11 cellular contexts compared by ENCODE assay signal in genomic region chr5:68171101-68171558, GRCh38. TPM values are rescaled to one million over a fixed set of nuclear protein-coding genes. Genes with fewer than 3 reads are reported as not detected.
A peak's percentile ranks its signal among the peaks of the same experiment; 100 is the strongest.
DNase-seq lines count a peak whose midpoint lies in the region; ATAC-seq and TF ChIP-seq lines count a peak whose summit lies in the region.
"Had no signal": no experiment of that assay in that cellular context is flagged by ENCODE, and none has a peak within 500 bp of the region (broad histone marks: within the 10 kb centered on the region; RNA-seq: fewer than 3 reads in every experiment).

No MANE protein-coding gene starts in this region.

- peak; percentile 34 for ATAC-seq in lung (ENCODE audit: insufficient read depth, low FRiP score)
- no peak for ATAC-seq in GM18868 (IDR thresholded peaks at IDR 0.05; ENCODE audit: unreplicated experiment)
- ATAC-seq in GM19035 (IDR thresholded peaks at IDR 0.05; ENCODE audit: unreplicated experiment), result no peak

- no peaks in the 10 kb centered on the region for H3K9me3 ChIP-seq in esophagus muscularis mucosa
- H3K9me3 ChIP-seq in lung (ENCODE audit: control insufficient read depth in 2 of 2, insufficient read depth in 1 of 2, low read length in 1 of 2), result no peaks in the 10 kb centered on the region
- H3K9me3 ChIP-seq in stomach, result no peaks in the 10 kb centered on the region

- H3K9me3 Mint-ChIP-seq in HFFc6, result no peaks in the 10 kb centered on the region
- H3K9me3 Mint-ChIP-seq: immature natural killer cell had no signal

- TF ChIP-seq CTCF in HFFc6 (IDR thresholded peaks at IDR 0.05), result no peak
- no peak for TF ChIP-seq CTCF in esophagus muscularis mucosa (IDR thresholded peaks at IDR 0.05)
- TF ChIP-seq CTCF in lung (IDR thresholded peaks at IDR 0.05; ENCODE audit: control extremely low read depth, extremely low read depth), result no peak
- no peak for TF ChIP-seq CTCF in stomach (IDR thresholded peaks at IDR 0.05)

- H3K36me3 Mint-ChIP-seq in HFFc6 (ENCODE audit: low read depth), result no peaks in the 10 kb centered on the region
- H3K36me3 Mint-ChIP-seq: immature natural killer cell had no signal

- whole genome bisulfite sequencing in esophagus muscularis mucosa, result 34% methylated on average over 9 of the region's 9 CpGs
- 57 to 73% methylated on average over 9 of the region's 9 CpGs for WGBS in lung, 2 donors
- 46 to 63% (median 57%) methylated on average over 9 of the region's 9 CpGs for WGBS in stomach, 5 donors

- peak; percentile 12 for TF ChIP-seq POLR2A in esophagus muscularis mucosa (IDR thresholded peaks at IDR 0.05; ENCODE audit: low read depth)
- TF ChIP-seq POLR2A in stomach (IDR thresholded peaks at IDR 0.05), result no peak

- 0 out of 2 replicates have a peak, but pooled peaks cover 3% of the 10 kb centered on the region for H3K27me3 Mint-ChIP-seq in HFFc6 (ENCODE audit: insufficient read depth)

- H3K36me3 ChIP-seq in esophagus muscularis mucosa (no peaks in the 10 kb centered on the region), lung (ENCODE audit: control insufficient read depth in 2 of 2, insufficient read depth in 2 of 2, low read length in 2 of 2) (no peaks in the 10 kb centered on the region), stomach (no peaks in the 10 kb centered on the region)

- TF ChIP-seq EP300 in esophagus muscularis mucosa (IDR thresholded peaks at IDR 0.05), result peak; percentile 96
- TF ChIP-seq EP300 in stomach (IDR thresholded peaks at IDR 0.05), result peak; percentile 94

- peak overlapping the region; percentile 0; the same call in 1 of the 2 replicates for H3K27ac Mint-ChIP-seq in HFFc6

- peak overlapping the region; percentile 80 for H3K4me3 Mint-ChIP-seq in HFFc6
- H3K4me3 Mint-ChIP-seq: immature natural killer cell had no signal

- H3K4me1 ChIP-seq in esophagus muscularis mucosa (peaks cover 26 to 43% (median 38%) of the 10 kb centered on the region in 4 donors), lung (ENCODE audit: control insufficient read depth in 2 of 2, insufficient read depth in 2 of 2, low read length in 2 of 2) (peaks cover 0 to 3% of the 10 kb centered on the region in 2 donors), stomach (peaks cover 0 to 30% (median 2%) of the 10 kb centered on the region in 4 donors)

- intact Hi-C loops in esophagus muscularis mucosa (cut with DNase I), result loop anchor here (5.0 to 10.0 kb wide), 2 partner anchors 84 to 924 kb away; no protein-coding TSS in a partner anchor
- intact Hi-C loops in stomach (cut with DNase I; ENCODE audit: low total_unique reads), result no loop called here

- H3K27me3 ChIP-seq in esophagus muscularis mucosa (no peaks in the 10 kb centered on the region), lung (ENCODE audit: control insufficient read depth, insufficient read depth) (no peaks in the 10 kb centered on the region), stomach (no peaks in the 10 kb centered on the region)

- H3K4me1 Mint-ChIP-seq in HFFc6 (ENCODE audit: low read depth), result peaks cover 11% of the 10 kb centered on the region
- H3K4me1 Mint-ChIP-seq: immature natural killer cell had no signal

- peak overlapping the region; percentile 82 to 89 (median 87) for H3K27ac ChIP-seq in esophagus muscularis mucosa (replicated peaks in 1 of 4)
- H3K27ac ChIP-seq in lung (ENCODE audit: low read depth in 1 of 2, low read length in 1 of 2), result peak overlapping the region in 1 of 2 donors; percentile 66
- H3K27ac ChIP-seq in stomach, result peak overlapping the region; percentile 41 to 85 (median 65)
- H3K27ac ChIP-seq: PC-9 had no signal

- DNase-seq in HFFc6 (no peak), esophagus muscularis mucosa (ENCODE audit: extremely low spot score) (peak; percentile 96), lung (ENCODE audit: low spot score) (peak; percentile 36), stomach (peak; percentile 31), SW480 (ENCODE audit: low spot score) (no peak), UCSD-AML1 (lab: John Stamatoyannopoulos, UW; ENCODE audit: unreplicated experiment) (no peak)
- DNase-seq: activated CD4-positive, alpha-beta T cell treated with anti-CD3 and anti-CD28 coated beads for 1 hour; immature natural killer cell; PC-9 had no signal

- H3K4me3 ChIP-seq in esophagus muscularis mucosa, result peak overlapping the region; percentile 6 to 32 (median 13)
- no peak overlapping the region for H3K4me3 ChIP-seq in lung
- no peak overlapping the region for H3K4me3 ChIP-seq in stomach
- H3K4me3 ChIP-seq: PC-9 had no signal

RNA-seq across cellular contexts. Expression of gene PIK3R1, which starts 44.4 kb away (rescaled TPM):
- total RNA-seq in HFFc6 (2021; fragmentation: NEBNext Ultra II Directional; extraction: Animal tissue kit (Norgen Biotek cat#: 25700)), result 10 to 100 TPM; 19.6 to 26.4 (median 22.4) TPM
- total RNA-seq in esophagus muscularis mucosa, result 100 to 1,000 TPM; 244 to 563 (median 329) TPM
- total RNA-seq in lung, result 100 to 1,000 TPM; 128 to 222 TPM
- polyA plus RNA-seq in lung, result 10 to 100 TPM in 1 of 2 donors, 1 to 10 TPM in 1; 6.8 to 21.3 TPM
- total RNA-seq in stomach, result 100 to 1,000 TPM in 3 of 5 donors, 10 to 100 TPM in 2; 45.2 to 280 (median 115) TPM
- 10 to 100 TPM in 2 of 3 donors, 1 to 10 TPM in 1; 9.2 to 10.5 (median 10.1) TPM for polyA plus RNA-seq in stomach

Comparison
In these comparisons a context has a peak if more than half of its experiments do, and no peak if none do; other contexts are left out.
1. DNase-seq: peak in esophagus muscularis mucosa (single experiment), lung (single experiment) and stomach (single experiment); none in HFFc6 (single experiment), SW480 (single experiment) and UCSD-AML1 (single experiment).
2. H3K4me3 ChIP-seq: peak in esophagus muscularis mucosa (4 of 4); none in lung (single experiment) and stomach (0 of 4).